Comparison of ENCODE assay signal across 1 cellular context in the genomic region with DNA sequence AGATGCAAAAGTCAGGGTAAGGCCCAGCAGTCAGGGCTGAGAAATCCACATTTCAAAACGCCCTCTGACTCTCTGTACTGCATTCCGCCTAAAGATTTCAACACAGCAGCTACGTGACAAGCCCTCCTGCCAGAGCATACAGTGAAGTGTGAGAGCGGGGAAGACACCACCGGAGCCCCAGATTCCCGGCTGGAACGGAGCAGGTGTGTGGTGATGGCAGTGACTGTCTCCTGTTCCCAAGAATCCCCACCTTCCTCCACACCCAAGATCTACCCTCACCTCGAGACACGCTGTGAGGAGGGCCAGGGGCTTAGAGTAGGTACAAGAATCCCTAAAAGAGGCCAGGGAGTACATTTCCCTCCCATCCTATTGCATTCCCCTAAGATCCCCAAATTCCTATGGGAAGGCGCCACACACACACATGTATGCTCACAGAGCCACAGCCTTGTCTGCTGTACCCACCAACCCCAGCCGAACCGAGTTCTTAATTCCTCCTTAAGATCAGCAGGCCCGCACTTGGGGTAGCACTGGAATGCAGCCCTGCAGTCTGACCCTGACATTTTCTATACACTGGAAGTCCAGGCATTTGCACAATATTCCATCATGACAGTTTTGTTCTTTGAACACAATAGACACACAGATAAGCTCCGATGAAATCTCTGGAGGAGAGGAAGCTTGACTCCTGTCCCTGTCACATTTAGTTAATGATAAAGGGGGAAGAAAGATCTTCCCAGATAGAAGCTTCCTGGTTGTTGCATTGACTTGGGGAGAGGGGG.
TF ChIP-seq lines count a peak whose summit lies in the region.

No MANE protein-coding gene starts in this region.

TF ChIP-seq in liver, 16 proteins besides CTCF, POLR2A, EP300 and RAD21 (continued from another document):
- TF ChIP-seq ATF3 (IDR thresholded peaks at IDR 0.05) (no peak), HNF4G (IDR thresholded peaks at IDR 0.05) (no peak), GABPA (IDR thresholded peaks at IDR 0.05 in 1 of 2, conservative IDR thresholded peaks at IDR 0.05 in 1 of 2) (no peak), HNF4A (conservative IDR thresholded peaks at IDR 0.05) (peak; percentile 37 to 69)
